ENCODE assay signal across 11 cellular contexts in genomic region chr7:148286150-148286549, GRCh38.
DNase-seq lines count a peak whose midpoint lies in the region; ATAC-seq, FAIRE-seq and TF ChIP-seq lines count a peak whose summit lies in the region.
"Had no signal": no experiment of that assay in that cellular context is flagged by ENCODE, and none has a peak within 500 bp of the region (broad histone marks: within the 10 kb centered on the region; RNA-seq: fewer than 3 reads in every experiment).

No MANE protein-coding gene starts in this region.

- H3K56ac ChIP-seq in H1 (replicated peaks; ENCODE audit: insufficient read length, low read depth, low read length), result no peak overlapping the region

- H2BK20ac ChIP-seq in H1 (ENCODE audit: low read length), result no peak overlapping the region

- H4K91ac ChIP-seq in H1 (replicated peaks; ENCODE audit: insufficient read length, low read length), result no peak overlapping the region

- no peak overlapping the region for H2BK15ac ChIP-seq in H1 (ENCODE audit: low read length)

- H2BK5ac ChIP-seq in H1 (ENCODE audit: low read depth, low read length), result no peak overlapping the region

- DNase-seq in NCI-H1436 (lab: John Stamatoyannopoulos, UW), result peak; percentile 14
- no peak for DNase-seq in NCI-H1436 treated with DMSO at 0.1 percent for 48 hours (lab: John Stamatoyannopoulos, UW)
- peak; percentile 52 to 63 for DNase-seq in NCI-H526 (lab: John Stamatoyannopoulos, UW)
- DNase-seq in H1 (ENCODE audit: low read depth in 1 of 2, low spot score in 2 of 2), result no peak
- DNase-seq in pons (ENCODE audit: low spot score), result peak; percentile 57
- no peak for DNase-seq in cerebellar nuclear complex (lab: John Stamatoyannopoulos, UW)
- DNase-seq: tibial artery had no signal

- 58% methylated on average over 2 of the region's 2 CpGs; no CpG with 5 or more reads in 1 of the 2 experiments for WGBS in H1 (ENCODE audit: extremely low coverage in 1 of 2, insufficient coverage in 1 of 2, insufficient read length in 1 of 2, insufficient replicate concordance in 2 of 2, low coverage in 1 of 2, low lambda C conversion rate in 2 of 2, missing lambda C conversion rate in 1 of 2), 2 experiments

- FAIRE-seq in H1 (lab: Jason Lieb, UNC), result peak; percentile 13
- FAIRE-seq: endothelial cell of umbilical vein had no signal

- no peaks in the 10 kb centered on the region for H3K36me3 ChIP-seq in H1 (ENCODE audit: control insufficient read depth in 2 of 4, insufficient read depth in 4 of 4, low read length in 3 of 4)
- H3K36me3 ChIP-seq: right atrium auricular region, tibial artery had no signal

- H3K79me2 ChIP-seq in H1 (ENCODE audit: control insufficient read depth in 1 of 2, insufficient read depth in 2 of 2, low read length in 2 of 2), result no peaks in the 10 kb centered on the region

- no peaks in the 10 kb centered on the region for H3K23me2 ChIP-seq in H1 (ENCODE audit: low read depth, low read length)

- no peak for TF ChIP-seq POLR2A in H1 (IDR thresholded peaks at IDR 0.05; ENCODE audit: control extremely low read depth in 1 of 2, low read depth in 2 of 2, low read length in 2 of 2)

- no peak overlapping the region for H3K9ac ChIP-seq in H1 (replicated peaks in 1 of 4; ENCODE audit: extremely low read depth in 1 of 4, low read depth in 3 of 4, low read length in 3 of 4)

- H4K20me1 ChIP-seq in H1 (replicated peaks in 1 of 2; ENCODE audit: control insufficient read depth in 1 of 2, insufficient read depth in 2 of 2, low read length in 2 of 2), result no peaks in the 10 kb centered on the region

- H3K4me3 ChIP-seq in H1 (ENCODE audit: extremely low read depth in 1 of 4, insufficient read depth in 2 of 4, low read depth in 3 of 4, low read length in 4 of 4), result no peak overlapping the region
- H3K4me3 ChIP-seq: right atrium auricular region, tibial artery had no signal

- no peak overlapping the region for H3K27ac ChIP-seq in H1 (ENCODE audit: low read depth, low read length)
- H3K27ac ChIP-seq: right atrium auricular region, tibial artery had no signal

- H2AK5ac ChIP-seq in H1 (ENCODE audit: low read depth, low read length), result no peak overlapping the region

- H3K9me3 ChIP-seq in H1 (ENCODE audit: insufficient read depth in 2 of 2, low read depth in 1 of 2, low read length in 1 of 2), result no peaks in the 10 kb centered on the region
- H3K9me3 ChIP-seq: tibial artery had no signal

- H2BK120ac ChIP-seq in H1 (replicated peaks; ENCODE audit: low read depth, low read length), result no peak overlapping the region

- TF ChIP-seq RAD21 in H1 (IDR thresholded peaks at IDR 0.05 in 1 of 2, conservative IDR thresholded peaks at IDR 0.05 in 1 of 2; ENCODE audit: low read depth in 2 of 2, low read length in 2 of 2), result peak; percentile 73 to 83

- TF ChIP-seq CTCF in H1 (IDR thresholded peaks at IDR 0.05; ENCODE audit: control extremely low read depth in 1 of 3, insufficient read depth in 1 of 3, low read depth in 1 of 3, low read length in 3 of 3), result peak in 2 of 3 experiments; percentile 57 to 68; a peak in 3 of 4 replicates

- CTCF ChIA-PET in H1 (lab: Charles Lee; ENCODE audit: partially characterized antibody), result interaction anchor here (1.0 to 1.3 kb wide), 3 partner anchors 10 to 87 kb away, joined by 3 to 6 read pairs (median 4); no protein-coding TSS in a partner anchor

- H2AFZ ChIP-seq in H1 (ENCODE audit: low read length), result no peak overlapping the region

- peaks cover 0 to 7% (median 3%) of the 10 kb centered on the region in 4 experiments; a peak in 2 of 7 replicates for H3K4me1 ChIP-seq in H1 (replicated peaks in 1 of 4; ENCODE audit: control insufficient read depth in 3 of 4, insufficient read depth in 4 of 4, low read length in 3 of 4)
- H3K4me1 ChIP-seq: right atrium auricular region, tibial artery had no signal

- no peak overlapping the region for H3K14ac ChIP-seq in H1 (ENCODE audit: insufficient read length)

- no peak overlapping the region for H2BK12ac ChIP-seq in H1 (ENCODE audit: low read depth, low read length)

- no peak overlapping the region for H3K4ac ChIP-seq in H1 (replicated peaks; ENCODE audit: insufficient read length, low read depth, low read length)

- H3K18ac ChIP-seq in H1 (ENCODE audit: extremely low read depth, low read length), result no peak overlapping the region

- no peak overlapping the region for H4K5ac ChIP-seq in H1 (ENCODE audit: insufficient read length, low read depth, low read length)

- POLR2A ChIA-PET in H1 (lab: Charles Lee; ENCODE audit: partially characterized antibody), result no interaction called here

- ATAC-seq in GM21423 (IDR thresholded peaks at IDR 0.05; ENCODE audit: unreplicated experiment), result no peak
- no peak for ATAC-seq in HG02610 (IDR thresholded peaks at IDR 0.05; ENCODE audit: unreplicated experiment)

- H4K8ac ChIP-seq in H1 (ENCODE audit: extremely low read depth, insufficient read depth, low read length), result no peak overlapping the region

- no peaks in the 10 kb centered on the region for H3K79me1 ChIP-seq in H1 (ENCODE audit: low read depth, low read length)

- H3K23ac ChIP-seq in H1 (ENCODE audit: insufficient read length), result no peak overlapping the region

- TF ChIP-seq EP300 in H1 (IDR thresholded peaks at IDR 0.05; ENCODE audit: borderline replicate concordance in 1 of 2, low read depth in 2 of 2, low read length in 2 of 2), result no peak

- H3K27me3 ChIP-seq in H1 (replicated peaks in 1 of 4; ENCODE audit: control insufficient read depth in 3 of 4, extremely low read depth in 1 of 4, insufficient read depth in 3 of 4, low read length in 3 of 4), result no peaks in the 10 kb centered on the region
- H3K27me3 ChIP-seq: right atrium auricular region, tibial artery had no signal

- no peak overlapping the region for H3K4me2 ChIP-seq in H1 (ENCODE audit: insufficient read depth in 1 of 2, low read depth in 2 of 2, low read length in 2 of 2)

TF ChIP-seq in H1, 55 proteins besides CTCF, POLR2A, EP300 and RAD21:
- no peak for TF ChIP-seq PHF8 (conservative IDR thresholded peaks at IDR 0.05; ENCODE audit: low read depth, low read length)
- no peak for TF ChIP-seq KDM5A (IDR thresholded peaks at IDR 0.05; ENCODE audit: low read length)
- no peak for TF ChIP-seq SP4 (IDR thresholded peaks at IDR 0.05; ENCODE audit: low read length)
- no peak for TF ChIP-seq POLR2AphosphoS5 (IDR thresholded peaks at IDR 0.05; ENCODE audit: low read depth, low read length)
- no peak for TF ChIP-seq HDAC2 (IDR thresholded peaks at IDR 0.05; ENCODE audit: borderline replicate concordance in 1 of 2, low read depth in 2 of 2, low read length in 2 of 2)
- no peak for TF ChIP-seq SP2 (IDR thresholded peaks at IDR 0.05; ENCODE audit: low read length)
- no peak for TF ChIP-seq ASH2L (IDR thresholded peaks at IDR 0.05; ENCODE audit: low read length)
- TF ChIP-seq JUND (IDR thresholded peaks at IDR 0.05; ENCODE audit: low read length), result no peak
- TF ChIP-seq CBX8 (IDR thresholded peaks at IDR 0.05; ENCODE audit: borderline replicate concordance, low read depth, low read length), result no peak
- TF ChIP-seq TAF1 (IDR thresholded peaks at IDR 0.05; ENCODE audit: low read depth, low read length), result no peak
- no peak for TF ChIP-seq SAP30 (IDR thresholded peaks at IDR 0.05; ENCODE audit: insufficient read depth, insufficient replicate concordance, low read length)
- no peak for TF ChIP-seq CTBP2 (IDR thresholded peaks at IDR 0.05; ENCODE audit: borderline replicate concordance, insufficient read depth, insufficient read length, low read length)
- no peak for TF ChIP-seq SRF (IDR thresholded peaks at IDR 0.05; ENCODE audit: low read depth, low read length)
- no peak for TF ChIP-seq CEBPB (IDR thresholded peaks at IDR 0.05; ENCODE audit: low read depth, low read length)
- no peak for TF ChIP-seq TEAD4 (IDR thresholded peaks at IDR 0.05; ENCODE audit: low read depth, low read length)
- no peak for TF ChIP-seq CBX5 (IDR thresholded peaks at IDR 0.05; ENCODE audit: low read depth, low read length)
- no peak for TF ChIP-seq TAF7 (optimal IDR thresholded peaks at IDR 0.05; ENCODE audit: borderline replicate concordance, low read depth, low read length)

Comparison
In these comparisons a context has a peak if more than half of its experiments do, and no peak if none do; other contexts are left out.
1. DNase-seq: peak in NCI-H1436 (single experiment), NCI-H526 (2 of 2) and pons (single experiment); none in NCI-H1436 treated with DMSO at 0.1 percent for 48 hours (single experiment), H1 (0 of 2) and cerebellar nuclear complex (0 of 2).